Comparison of ENCODE assay signal across 1 cellular context in the genomic region with DNA sequence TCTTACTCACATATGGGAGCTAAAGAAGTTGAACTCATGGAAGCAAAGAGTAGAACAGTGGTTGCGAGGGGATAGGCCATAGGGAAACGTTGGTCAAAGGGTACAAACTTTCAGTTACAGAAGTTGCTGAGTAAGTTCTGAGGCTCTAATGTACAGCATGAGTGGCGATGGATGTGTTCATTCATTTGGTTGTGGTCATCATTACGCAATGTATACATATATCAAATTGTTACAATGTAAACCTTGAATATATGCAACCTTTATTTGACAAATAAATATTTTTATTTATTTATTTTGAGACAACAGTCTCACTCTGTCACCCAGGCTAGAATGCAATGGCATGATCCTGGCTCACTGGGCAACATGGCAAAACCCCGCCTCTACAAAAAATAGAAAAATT.
A peak's percentile ranks its signal among the peaks of the same experiment; 100 is the strongest.
TF ChIP-seq lines count a peak whose summit lies in the region.

No MANE protein-coding gene starts in this region.

TF ChIP-seq in K562, 482 proteins besides CTCF, POLR2A, EP300 and RAD21 (continued from another document):
- TF ChIP-seq ZBTB26 (CRISPR knock-in tag; IDR thresholded peaks at IDR 0.05) (no peak), MAFK (IDR thresholded peaks at IDR 0.05; ENCODE audit: low read length) (no peak), MTA3 (IDR thresholded peaks at IDR 0.05; ENCODE audit: borderline replicate concordance) (no peak), VEZF1 (CRISPR knock-in tag; IDR thresholded peaks at IDR 0.05) (no peak), ZNF551 (CRISPR knock-in tag; IDR thresholded peaks at IDR 0.05) (no peak), CEBPG (CRISPR knock-in tag; IDR thresholded peaks at IDR 0.05) (no peak), CEBPG (tag; conservative IDR thresholded peaks at IDR 0.05 in 1 of 2, IDR thresholded peaks at IDR 0.05 in 1 of 2) (peak in 1 of 2 experiments; percentile 38; a peak in 3 of 4 replicates)
